In genomic region chr20:1893721-1894470, GRCh38 we compare ENCODE assay signal across 8 cellular contexts. TPM values are rescaled to one million over a fixed set of nuclear protein-coding genes. Genes with fewer than 3 reads are reported as not detected.
DNase-seq lines count a peak whose midpoint lies in the region; ATAC-seq and TF ChIP-seq lines count a peak whose summit lies in the region.

No MANE protein-coding gene starts in this region.

- no peaks in the 10 kb centered on the region for H3K4me1 Mint-ChIP-seq in activated T-cell treated with anti-CD3 and anti-CD28 coated beads, Interleukin-2, amount 50 U/mL, for 24 hours (ENCODE audit: low read depth)
- peaks cover 5% of the 10 kb centered on the region for H3K4me1 Mint-ChIP-seq in central memory CD8-positive, alpha-beta T cell
- peaks cover 19% of the 10 kb centered on the region for H3K4me1 Mint-ChIP-seq in type B pancreatic cell (ENCODE audit: unreplicated experiment)

- peak overlapping the region; percentile 56 for H2BK15ac ChIP-seq in mesenchymal stem cell (ENCODE audit: low read depth, poor library complexity, severe bottlenecking)

- H3K4me1 ChIP-seq in mesenchymal stem cell (ENCODE audit: control insufficient read depth, insufficient read depth, low read depth, low read length), result peaks cover 40% of the 10 kb centered on the region

- H2BK12ac ChIP-seq in mesenchymal stem cell (ENCODE audit: low read length in 2 of 2), result peak overlapping the region in 1 of 2 experiments; percentile 61

- peak overlapping the region; percentile 86 to 96 for H3K4me3 ChIP-seq in mesenchymal stem cell (ENCODE audit: insufficient read depth in 1 of 2, low read depth in 1 of 2, low read length in 2 of 2)

- peak overlapping the region in 1 of 2 experiments; percentile 74 for H3K4ac ChIP-seq in mesenchymal stem cell (ENCODE audit: low read depth in 1 of 2, low read length in 2 of 2)

- no peak for DNase-seq in activated T-cell treated with anti-CD3 and anti-CD28 coated beads, Interleukin-2, amount 50 U/mL, for 24 hours
- no peak for DNase-seq in activated T-cell treated with anti-CD3 and anti-CD28 coated beads, Interleukin-2, amount 50 U/mL, for 48 hours
- no peak for DNase-seq in central memory CD8-positive, alpha-beta T cell (ENCODE audit: low spot score in 2 of 2)
- DNase-seq in mesenchymal stem cell, result no peak
- no peak for DNase-seq in type B pancreatic cell (ENCODE audit: extremely low spot score, unreplicated experiment)
- DNase-seq in NCI-H1694 treated with DMSO at 0.1 percent for 48 hours (lab: John Stamatoyannopoulos, UW), result no peak
- DNase-seq in DMS114 treated with DMSO at 0.1 percent for 48 hours (lab: John Stamatoyannopoulos, UW; ENCODE audit: unreplicated experiment), result no peak

- H3K18ac ChIP-seq in mesenchymal stem cell (ENCODE audit: low read depth in 1 of 2, low read length in 2 of 2), result peak overlapping the region; percentile 41 to 71

- H3K27ac ChIP-seq in mesenchymal stem cell (ENCODE audit: low read length, poor library complexity, severe bottlenecking), result peak overlapping the region; percentile 69

- peaks cover 25% of the 10 kb centered on the region for H3K79me1 ChIP-seq in mesenchymal stem cell (replicated peaks; ENCODE audit: low read length, poor library complexity, severe bottlenecking)

- H3K9me3 Mint-ChIP-seq in activated T-cell treated with anti-CD3 and anti-CD28 coated beads, Interleukin-2, amount 50 U/mL, for 24 hours, result no peaks in the 10 kb centered on the region
- no peaks in the 10 kb centered on the region for H3K9me3 Mint-ChIP-seq in central memory CD8-positive, alpha-beta T cell
- H3K9me3 Mint-ChIP-seq in type B pancreatic cell, result no peaks in the 10 kb centered on the region

- no peak for TF ChIP-seq CTCF in type B pancreatic cell (conservative IDR thresholded peaks at IDR 0.05)

- H2BK120ac ChIP-seq in mesenchymal stem cell (ENCODE audit: low read depth, low read length), result no peak overlapping the region

- peak overlapping the region; percentile 47 for H2AFZ ChIP-seq in mesenchymal stem cell (ENCODE audit: low read depth, low read length)

- peak overlapping the region; percentile 63 for H4K91ac ChIP-seq in mesenchymal stem cell (ENCODE audit: low read length)

- H2BK5ac ChIP-seq in mesenchymal stem cell (ENCODE audit: low read depth, low read length, poor library complexity, severe bottlenecking), result peak overlapping the region; percentile 77

- peaks cover 72% of the 10 kb centered on the region for H3K27me3 Mint-ChIP-seq in activated T-cell treated with anti-CD3 and anti-CD28 coated beads, Interleukin-2, amount 50 U/mL, for 24 hours
- peaks cover 84% of the 10 kb centered on the region for H3K27me3 Mint-ChIP-seq in central memory CD8-positive, alpha-beta T cell
- peaks cover 41% of the 10 kb centered on the region for H3K27me3 Mint-ChIP-seq in type B pancreatic cell

- H3K14ac ChIP-seq in mesenchymal stem cell (ENCODE audit: low read length in 2 of 2), result peak overlapping the region in 1 of 2 experiments; percentile 83

- H3K23ac ChIP-seq in mesenchymal stem cell (ENCODE audit: low read length in 2 of 2), result no peak overlapping the region

- peak overlapping the region; percentile 66 for H3K4me2 ChIP-seq in mesenchymal stem cell (ENCODE audit: low read length, poor library complexity, severe bottlenecking)

- no peak overlapping the region for H2AK5ac ChIP-seq in mesenchymal stem cell (ENCODE audit: low read length, severe bottlenecking)

- 13% methylated on average over 48 of the region's 54 CpGs for WGBS in mesenchymal stem cell

- H3K27me3 ChIP-seq in mesenchymal stem cell (ENCODE audit: control insufficient read depth in 1 of 2, insufficient read depth in 1 of 2, low read length in 2 of 2), result peaks cover 0 to 2% of the 10 kb centered on the region in 2 experiments

- no peaks in the 10 kb centered on the region for H3K36me3 Mint-ChIP-seq in activated T-cell treated with anti-CD3 and anti-CD28 coated beads, Interleukin-2, amount 50 U/mL, for 24 hours (ENCODE audit: low read depth)
- no peaks in the 10 kb centered on the region for H3K36me3 Mint-ChIP-seq in central memory CD8-positive, alpha-beta T cell (ENCODE audit: insufficient read depth)
- no peaks in the 10 kb centered on the region for H3K36me3 Mint-ChIP-seq in type B pancreatic cell

- ATAC-seq in central memory CD8-positive, alpha-beta T cell (replicated peaks; ENCODE audit: extremely low read depth, poor library complexity, severe bottlenecking), result no peak
- ATAC-seq in GM21737 (IDR thresholded peaks at IDR 0.05; ENCODE audit: unreplicated experiment), result no peak

- peaks cover 4 to 25% of the 10 kb centered on the region in 2 experiments for H3K36me3 ChIP-seq in mesenchymal stem cell (ENCODE audit: control insufficient read depth in 1 of 2, insufficient read depth in 2 of 2, low read depth in 1 of 2, low read length in 2 of 2)

- peak overlapping the region; percentile 20 for H3K4me3 Mint-ChIP-seq in activated T-cell treated with anti-CD3 and anti-CD28 coated beads, Interleukin-2, amount 50 U/mL, for 24 hours
- peak overlapping the region; percentile 10 for H3K4me3 Mint-ChIP-seq in central memory CD8-positive, alpha-beta T cell
- peak overlapping the region; percentile 83 for H3K4me3 Mint-ChIP-seq in type B pancreatic cell

- peak overlapping the region; percentile 91 for H4K8ac ChIP-seq in mesenchymal stem cell (ENCODE audit: low read length)

- H3K9me3 ChIP-seq in mesenchymal stem cell (ENCODE audit: control insufficient read depth, low read length), result no peaks in the 10 kb centered on the region

- no peak overlapping the region for H3K27ac Mint-ChIP-seq in activated T-cell treated with anti-CD3 and anti-CD28 coated beads, Interleukin-2, amount 50 U/mL, for 24 hours
- no peak overlapping the region for H3K27ac Mint-ChIP-seq in central memory CD8-positive, alpha-beta T cell (ENCODE audit: low read depth)
- no peak overlapping the region for H3K27ac Mint-ChIP-seq in type B pancreatic cell

- H3K9ac ChIP-seq in mesenchymal stem cell (ENCODE audit: low read length), result peak overlapping the region; percentile 92

RNA-seq across cellular contexts. Expression of gene SIRPA, which starts 1.3 kb away (rescaled TPM):
- 40.7 TPM for polyA plus RNA-seq in mesenchymal stem cell (2013, experiment 1 of 2)
- 40.6 TPM for polyA plus RNA-seq in mesenchymal stem cell (2013, experiment 2 of 2)
- total RNA-seq in type B pancreatic cell (ENCODE audit: low replicate concordance), result 11.4 and 12.3 TPM in 2 replicates

Comparison
In these comparisons a context has a peak if more than half of its experiments do, and no peak if none do; other contexts are left out.
1. H3K4me3 Mint-ChIP-seq: peak in every context shown above with its lines; median percentile 83 in type B pancreatic cell; 20 in activated T-cell treated with anti-CD3 and anti-CD28 coated beads, Interleukin-2, amount 50 U/mL, for 24 hours; 10 in central memory CD8-positive, alpha-beta T cell.